12 cellular contexts compared by ENCODE assay signal in the genomic region with DNA sequence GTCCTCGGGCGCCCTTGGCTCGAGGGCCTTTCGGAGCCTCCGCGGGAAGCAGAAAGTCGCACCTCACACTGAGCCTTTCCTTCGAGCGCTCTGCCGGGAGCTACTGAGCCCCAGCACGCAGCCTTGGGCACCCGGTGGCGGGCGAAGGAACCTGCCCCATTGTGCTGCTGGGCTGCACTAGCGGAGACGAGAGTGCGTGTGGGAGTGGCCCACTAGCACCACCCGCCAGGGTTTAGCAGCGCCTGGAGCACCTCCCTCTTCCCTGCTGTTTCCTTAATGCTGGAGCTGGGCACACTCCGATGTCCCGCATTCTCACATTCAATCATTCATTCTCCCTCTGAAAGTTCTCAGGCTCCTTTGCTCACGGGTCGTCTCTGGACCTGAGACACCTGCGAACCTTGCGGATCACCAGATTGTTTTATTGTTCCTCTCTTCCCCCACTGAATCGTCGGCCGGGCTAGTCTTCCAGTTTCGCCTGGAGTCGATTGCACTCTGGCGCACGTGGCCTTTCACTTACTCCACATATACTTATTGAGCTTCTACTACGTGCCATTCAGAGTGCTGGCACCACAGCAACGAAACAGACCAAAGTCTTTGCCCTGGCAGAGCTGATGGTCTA. TPM values are rescaled to one million over a fixed set of nuclear protein-coding genes. Genes with fewer than 3 reads are reported as not detected.
DNase-seq lines count a peak whose midpoint lies in the region; ATAC-seq, FAIRE-seq and TF ChIP-seq lines count a peak whose summit lies in the region.
"Had no signal": no experiment of that assay in that cellular context is flagged by ENCODE, and none has a peak within 500 bp of the region (broad histone marks: within the 10 kb centered on the region; RNA-seq: fewer than 3 reads in every experiment).

No MANE protein-coding gene starts in this region.

- DNase-seq in D341Med (ENCODE audit: low spot score), result peak; percentile 62
- DNase-seq in H7, result peak; percentile 78
- no peak for DNase-seq in GM12878 (ENCODE audit: low read depth, low spot score)
- DNase-seq in natural killer cell, result no peak
- DNase-seq in GM12891 (ENCODE audit: insufficient read length, low spot score), result no peak
- DNase-seq in tibial artery, result no peak
- DNase-seq in HEK293T (ENCODE audit: extremely low spot score), result no peak
- DNase-seq: SIG-M5; stimulated activated CD4-positive, alpha-beta T cell treated with anti-CD3 and anti-CD28 coated beads, Interleukin-4, amount 100 ng/mL, for 24 hours had no signal

- FAIRE-seq in GM12878 (lab: Jason Lieb, UNC), result no peak
- FAIRE-seq in GM12891 (lab: Jason Lieb, UNC), result no peak
- FAIRE-seq: endometrium, GM18507 had no signal

- CTCF ChIA-PET in GM12878 (lab: Yijun Ruan, JAX) (interaction anchor here (1.3 kb wide), 1 partner anchor 11 kb away, joined by 4 read pairs; no protein-coding TSS in a partner anchor), HEK293T (lab: Yijun Ruan, JAX) (no interaction called here)

- peaks cover 4 to 6% of the 10 kb centered on the region in 2 donors for H3K9me3 Mint-ChIP-seq in natural killer cell

- H3K4me3 ChIP-seq in H7 (ENCODE audit: insufficient read depth, low read depth, low read length), result no peak overlapping the region
- no peak overlapping the region for H3K4me3 ChIP-seq in GM12878
- peak overlapping the region in 1 of 2 donors; percentile 62 for H3K4me3 ChIP-seq in tibial artery
- H3K4me3 ChIP-seq: lung had no signal

- intact Hi-C loops in GM12878 (cut with micrococcal nuclease; ENCODE audit: unreplicated experiment), result no loop called here
- intact Hi-C loops in natural killer cell (cut with micrococcal nuclease), result no loop called here
- intact Hi-C loops in tibial artery (cut with DNase I; ENCODE audit: low total_unique reads), result no loop called here

- H3K27me3 Mint-ChIP-seq in natural killer cell (ENCODE audit: low read depth in 2 of 2), result peaks cover 82 to 97% of the 10 kb centered on the region in 2 donors

- in situ Hi-C loops in GM12878 (cut with MboI), result loop anchor here (25.0 kb wide), 1 partner anchor 605 kb away; no protein-coding TSS in a partner anchor

- TF ChIP-seq EP300 in GM12878 (IDR thresholded peaks at IDR 0.05; ENCODE audit: borderline replicate concordance in 1 of 2, control insufficient read depth in 1 of 2, low read depth in 2 of 2, low read length in 2 of 2), result no peak

- RAD21 ChIA-PET in GM12878 (lab: Charles Lee; ENCODE audit: unreplicated experiment), result no interaction called here

- no peaks in the 10 kb centered on the region for H4K20me1 ChIP-seq in GM12878 (ENCODE audit: control insufficient read depth, insufficient read depth)

- H3K4me1 ChIP-seq in GM12878 (ENCODE audit: control insufficient read depth, insufficient read depth, low read length), result peaks cover 13% of the 10 kb centered on the region
- H3K4me1 ChIP-seq in tibial artery, result peaks cover 0 to 47% (median 37%) of the 10 kb centered on the region in 4 donors

- H3K9ac ChIP-seq in GM12878 (ENCODE audit: control insufficient read depth, insufficient read depth, low read length), result no peak overlapping the region

- 0 out of 6 replicates have a peak, but pooled peaks of 1 of the 3 experiments have one; percentile 2 for TF ChIP-seq CTCF in GM12878 (IDR thresholded peaks at IDR 0.05 in 2 of 3, conservative IDR thresholded peaks at IDR 0.05 in 1 of 3; ENCODE audit: control insufficient read depth in 2 of 3, extremely low read depth in 1 of 3, insufficient read depth in 1 of 3, low read depth in 3 of 3, low read length in 3 of 3)
- TF ChIP-seq CTCF in natural killer cell (IDR thresholded peaks at IDR 0.05), result no peak
- TF ChIP-seq CTCF in tibial artery (IDR thresholded peaks at IDR 0.05), result no peak

- peak overlapping the region; percentile 97 for H3K4me2 ChIP-seq in GM12878 (ENCODE audit: control insufficient read depth, insufficient read depth)

- H3K27ac Mint-ChIP-seq in natural killer cell, result no peak overlapping the region

- H3K36me3 ChIP-seq in H7 (replicated peaks; ENCODE audit: control insufficient read depth, insufficient read depth, low read length), result no peaks in the 10 kb centered on the region
- no peaks in the 10 kb centered on the region; a peak in 1 of 4 replicates for H3K36me3 ChIP-seq in GM12878 (ENCODE audit: control insufficient read depth in 2 of 2, insufficient read depth in 2 of 2, low read length in 1 of 2)
- no peaks in the 10 kb centered on the region for H3K36me3 ChIP-seq in tibial artery

- no peak overlapping the region for H3K27ac ChIP-seq in GM12878 (ENCODE audit: control insufficient read depth, insufficient read depth)
- no peak overlapping the region for H3K27ac ChIP-seq in tibial artery

- H3K79me2 ChIP-seq in GM12878 (ENCODE audit: control insufficient read depth, insufficient read depth, low read length), result no peaks in the 10 kb centered on the region

- WGBS in GM12878 (ENCODE audit: insufficient coverage, insufficient replicate concordance, low lambda C conversion rate, missing lambda C conversion rate), result 21% methylated on average over 34 of the region's 34 CpGs

- POLR2A ChIA-PET in GM12878 (lab: Charles Lee) (interaction anchor here (0.5 kb wide), 1 partner anchor 248 kb away, joined by 4 read pairs; no protein-coding TSS in a partner anchor), HEK293T (lab: Yijun Ruan, JAX) (interaction anchor here (1.2 kb wide), 1 partner anchor 8 kb away, joined by 3 read pairs; a partner anchor contains a TSS)

- SMC1A ChIA-PET in GM12878 (lab: Charles Lee; ENCODE audit: uncharacterized antibody, unreplicated experiment), result interaction anchor here (0.8 to 1.3 kb wide), 2 partner anchors 81 to 255 kb away, joined by 3 to 4 read pairs; no protein-coding TSS in a partner anchor

- no peaks in the 10 kb centered on the region; the same call in 2 of the 3 replicates for H3K9me3 ChIP-seq in GM12878 (replicated peaks; ENCODE audit: control insufficient read depth, insufficient read depth, low read length)
- no peaks in the 10 kb centered on the region for H3K9me3 ChIP-seq in tibial artery

- no peak for TF ChIP-seq RAD21 in GM12878 (IDR thresholded peaks at IDR 0.05; ENCODE audit: insufficient read depth, low read depth, low read length)

- peak; percentile 64 for ATAC-seq in GM12878
- no peak for ATAC-seq in natural killer cell

- H3K27me3 ChIP-seq in H7 (ENCODE audit: control insufficient read depth, insufficient read depth, low read length) (peaks cover 100% of the 10 kb centered on the region), GM12878 (replicated peaks in 1 of 2; ENCODE audit: control insufficient read depth in 2 of 2, insufficient read depth in 2 of 2, low read length in 1 of 2) (peaks cover 29 to 68% of the 10 kb centered on the region in 2 experiments), tibial artery (peaks cover 0 to 98% of the 10 kb centered on the region in 2 donors)

- H3K4me3 Mint-ChIP-seq in natural killer cell, result peak overlapping the region; percentile 52

- H2AFZ ChIP-seq in GM12878 (ENCODE audit: control insufficient read depth, low read depth, low read length), result no peak overlapping the region

- peaks cover 17 to 20% of the 10 kb centered on the region in 2 donors for H3K4me1 Mint-ChIP-seq in natural killer cell

- BruUV-seq in GM12878 (replicated peaks; lab: Mats Ljungman, UMichigan), result no TSS peak

- peaks cover 16% of the 10 kb centered on the region for H3K36me3 Mint-ChIP-seq in natural killer cell

- no peak for TF ChIP-seq POLR2A in GM12878 (IDR thresholded peaks at IDR 0.05; ENCODE audit: low read depth, low read length)
- TF ChIP-seq POLR2A in GM12891 (IDR thresholded peaks at IDR 0.05; ENCODE audit: low read depth, low read length), result no peak

TF ChIP-seq in GM12878, 131 proteins besides CTCF, POLR2A, EP300 and RAD21:
- TF ChIP-seq RB1 (IDR thresholded peaks at IDR 0.05; ENCODE audit: borderline replicate concordance) (no peak), SUZ12 (IDR thresholded peaks at IDR 0.05; ENCODE audit: unreplicated experiment) (peak; percentile 37)

TF ChIP-seq in GM12891, 5 proteins besides CTCF, POLR2A, EP300 and RAD21:
- TF ChIP-seq PAX5 (IDR thresholded peaks at IDR 0.05; ENCODE audit: insufficient read depth, low read length, severe bottlenecking), result no peak
- TF ChIP-seq TAF1 (IDR thresholded peaks at IDR 0.05; ENCODE audit: low read depth, low read length), result no peak
- TF ChIP-seq POU2F2 (IDR thresholded peaks at IDR 0.05; ENCODE audit: low read depth, low read length), result no peak

TF ChIP-seq in HEK293T, 16 proteins besides CTCF, POLR2A, EP300 and RAD21 (continues in another document):
- no peak for TF ChIP-seq NFRKB (IDR thresholded peaks at IDR 0.05)
- no peak for TF ChIP-seq FOXM1 (IDR thresholded peaks at IDR 0.05; ENCODE audit: borderline replicate concordance)
- TF ChIP-seq TARDBP (IDR thresholded peaks at IDR 0.05), result no peak
- no peak for TF ChIP-seq L3MBTL2 (conservative IDR thresholded peaks at IDR 0.05)
- TF ChIP-seq LEF1 (IDR thresholded peaks at IDR 0.05; ENCODE audit: borderline replicate concordance), result no peak
- TF ChIP-seq, protein P1, sequence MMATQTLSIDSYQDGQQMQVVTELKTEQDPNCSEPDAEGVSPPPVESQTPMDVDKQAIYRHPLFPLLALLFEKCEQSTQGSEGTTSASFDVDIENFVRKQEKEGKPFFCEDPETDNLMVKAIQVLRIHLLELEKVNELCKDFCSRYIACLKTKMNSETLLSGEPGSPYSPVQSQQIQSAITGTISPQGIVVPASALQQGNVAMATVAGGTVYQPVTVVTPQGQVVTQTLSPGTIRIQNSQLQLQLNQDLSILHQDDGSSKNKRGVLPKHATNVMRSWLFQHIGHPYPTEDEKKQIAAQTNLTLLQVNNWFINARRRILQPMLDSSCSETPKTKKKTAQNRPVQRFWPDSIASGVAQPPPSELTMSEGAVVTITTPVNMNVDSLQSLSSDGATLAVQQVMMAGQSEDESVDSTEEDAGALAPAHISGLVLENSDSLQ (IDR thresholded peaks at IDR 0.05), result no peak

RNA-seq across cellular contexts. Expression of a gene that starts 8.4 kb away (rescaled TPM):
- not detected in 2 replicates for total RNA-seq in H7 (2014; rRNA removed; shearing (Covaris generic))
- total RNA-seq in GM12878 (2013; cell fraction: nucleolus; rRNA removed), result not detected in 2 replicates
- not detected in 2 replicates for total RNA-seq in GM12878 (2014; rRNA removed)
- total RNA-seq in GM12878 (2014; rRNA removed; fragmentation: Illumina TruSeq; extraction: Trizol), result not detected in 2 replicates
- not detected in 2 replicates for total RNA-seq in GM12878 (2021)
- polyA plus RNA-seq in GM12878 (2011; ENCODE audit: low read depth), result not detected
- polyA plus RNA-seq in GM12878 (2011; rRNA removed), result not detected in 2 replicates
- polyA plus RNA-seq in GM12878 (2011; cell fraction: cytosol; rRNA removed), result not detected in 2 replicates
- polyA plus RNA-seq in GM12878 (2011; cell fraction: nucleus; rRNA removed), result not detected in 2 replicates
- not detected in 2 replicates for polyA plus RNA-seq in GM12878 (2012)
- polyA plus RNA-seq in GM12878 (2014; fragmentation: Illumina TruSeq; extraction: Trizol), result not detected in 2 replicates
- not detected for polyA plus RNA-seq in GM12878 (2014; fragmentation: Nextera tagmentation; extraction: Ambion mirVana)
- not detected in 2 replicates for polyA plus RNA-seq in GM12878 (2014; rRNA removed)
- polyA plus RNA-seq in GM12878 (2016; fragmentation: Nextera tagmentation; extraction: Ambion mirVana), result not detected
- polyA minus RNA-seq in GM12878 (2011; rRNA and poly(A)+ RNA removed), result not detected in 2 replicates
- polyA minus RNA-seq in GM12878 (2011; cell fraction: cytosol; rRNA and poly(A)+ RNA removed), result not detected in 2 replicates
- not detected in 2 replicates for polyA minus RNA-seq in GM12878 (2011; cell fraction: nucleus; rRNA and poly(A)+ RNA removed)
- total RNA-seq in natural killer cell, result not detected
- polyA plus RNA-seq in GM12891 (2012; ENCODE audit: low read depth, missing spikeins), result not detected
- total RNA-seq: lung had no signal
- polyA plus RNA-seq: lung had no signal

Comparison
In these comparisons a context has a peak if more than half of its experiments do, and no peak if none do; other contexts are left out.
1. DNase-seq: peak in D341Med (single experiment) and H7 (single experiment); none in GM12878 (single experiment), natural killer cell (single experiment), GM12891 (single experiment), tibial artery (0 of 2) and HEK293T (single experiment).